In genomic region chr11:844693-845644, GRCh38 we compare ENCODE assay signal across 1 cellular context.
TF ChIP-seq lines count a peak whose summit lies in the region.

No MANE protein-coding gene starts in this region.

TF ChIP-seq in HepG2, 621 proteins besides CTCF, POLR2A, EP300 and RAD21 (continued from another document and continues in another):
- TF ChIP-seq ELF3 (CRISPR knock-in tag; IDR thresholded peaks at IDR 0.05): peak; percentile 42; the same call in 1 of the 2 replicates
- no peak for TF ChIP-seq MAFF (IDR thresholded peaks at IDR 0.05; ENCODE audit: low read depth, low read length)
- no peak for TF ChIP-seq STAT6 (CRISPR knock-in tag; IDR thresholded peaks at IDR 0.05; ENCODE audit: borderline replicate concordance)
- TF ChIP-seq ATRX (CRISPR knock-in tag; IDR thresholded peaks at IDR 0.05; ENCODE audit: borderline replicate concordance): no peak
- TF ChIP-seq MATR3 (CRISPR knock-in tag; IDR thresholded peaks at IDR 0.05): no peak
- TF ChIP-seq TSC22D2 (CRISPR knock-in tag; IDR thresholded peaks at IDR 0.05; ENCODE audit: borderline replicate concordance): no peak
- TF ChIP-seq IKZF4 (CRISPR knock-in tag; IDR thresholded peaks at IDR 0.05; ENCODE audit: borderline replicate concordance, low read depth, not compliant biosample characterization): no peak
- no peak for TF ChIP-seq ZBTB4 (CRISPR knock-in tag; IDR thresholded peaks at IDR 0.05; ENCODE audit: borderline replicate concordance)
- no peak for TF ChIP-seq ZNF12 (CRISPR knock-in tag; IDR thresholded peaks at IDR 0.05)
- no peak for TF ChIP-seq ARNT (IDR thresholded peaks at IDR 0.05)
- no peak for TF ChIP-seq ZNF205 (CRISPR knock-in tag; IDR thresholded peaks at IDR 0.05)
- no peak for TF ChIP-seq CHD2 (IDR thresholded peaks at IDR 0.05; ENCODE audit: low read depth, low read length)
- TF ChIP-seq ZNF687 (CRISPR knock-in tag; IDR thresholded peaks at IDR 0.05): peak; percentile 60
- TF ChIP-seq SRSF4 (IDR thresholded peaks at IDR 0.05; ENCODE audit: low read depth, low read length, poor library complexity, severe bottlenecking): no peak
- no peak for TF ChIP-seq IRF9 (CRISPR knock-in tag; IDR thresholded peaks at IDR 0.05; ENCODE audit: borderline replicate concordance)
- no peak for TF ChIP-seq ZNF777 (CRISPR knock-in tag; IDR thresholded peaks at IDR 0.05)
- TF ChIP-seq TCF7 (IDR thresholded peaks at IDR 0.05; ENCODE audit: low read depth): no peak
- TF ChIP-seq ZNF451 (CRISPR knock-in tag; IDR thresholded peaks at IDR 0.05): no peak
- TF ChIP-seq TOPORS (CRISPR knock-in tag; IDR thresholded peaks at IDR 0.05): no peak
- TF ChIP-seq PRDM15 (CRISPR knock-in tag; IDR thresholded peaks at IDR 0.05): no peak
- no peak for TF ChIP-seq FOSL1 (CRISPR knock-in tag; IDR thresholded peaks at IDR 0.05; ENCODE audit: borderline replicate concordance)
- no peak for TF ChIP-seq BRD4 (CRISPR knock-in tag; IDR thresholded peaks at IDR 0.05)
- no peak for TF ChIP-seq ZNF768 (CRISPR knock-in tag; IDR thresholded peaks at IDR 0.05)
- peak; percentile 42 for TF ChIP-seq BHLHE40 (IDR thresholded peaks at IDR 0.05; ENCODE audit: low read length)
- no peak for TF ChIP-seq HNRNPH1 (optimal IDR thresholded peaks at IDR 0.05; ENCODE audit: low read depth, low read length)
- no peak for TF ChIP-seq FIP1L1 (IDR thresholded peaks at IDR 0.05; ENCODE audit: borderline replicate concordance, insufficient read depth, low read depth, low read length)
- TF ChIP-seq PCBP2 (optimal IDR thresholded peaks at IDR 0.05; ENCODE audit: low read depth, low read length, poor library complexity, severe bottlenecking): no peak
- no peak for TF ChIP-seq ZNF282 (IDR thresholded peaks at IDR 0.05; ENCODE audit: partially characterized antibody)
- TF ChIP-seq KAT8 (CRISPR knock-in tag; IDR thresholded peaks at IDR 0.05): no peak
- TF ChIP-seq ZNF776 (CRISPR knock-in tag; IDR thresholded peaks at IDR 0.05): no peak
- TF ChIP-seq ZNF678 (CRISPR knock-in tag; IDR thresholded peaks at IDR 0.05): no peak
- TF ChIP-seq ZNF124 (CRISPR knock-in tag; IDR thresholded peaks at IDR 0.05): no peak
- TF ChIP-seq HIC2 (CRISPR knock-in tag; IDR thresholded peaks at IDR 0.05; ENCODE audit: low read depth): 0 out of 2 replicates have a peak, but pooled peaks have one; percentile 65
- TF ChIP-seq ZNF350 (CRISPR knock-in tag; IDR thresholded peaks at IDR 0.05; ENCODE audit: borderline replicate concordance, low read depth): no peak
- TF ChIP-seq ZBTB42 (CRISPR knock-in tag; IDR thresholded peaks at IDR 0.05): no peak
- peak; percentile 53; the same call in 1 of the 2 replicates for TF ChIP-seq ZNF414 (CRISPR knock-in tag; IDR thresholded peaks at IDR 0.05)
- TF ChIP-seq PBX2 (CRISPR knock-in tag; IDR thresholded peaks at IDR 0.05): no peak
- TF ChIP-seq HBP1 (CRISPR knock-in tag; IDR thresholded peaks at IDR 0.05; ENCODE audit: low read depth): no peak
- TF ChIP-seq ZNF614 (CRISPR knock-in tag; IDR thresholded peaks at IDR 0.05; ENCODE audit: borderline replicate concordance): 0 out of 2 replicates have a peak, but pooled peaks have one; percentile 25
- no peak for TF ChIP-seq ZNF598 (CRISPR knock-in tag; IDR thresholded peaks at IDR 0.05; ENCODE audit: borderline replicate concordance)
- TF ChIP-seq ETV5 (CRISPR knock-in tag; IDR thresholded peaks at IDR 0.05; ENCODE audit: borderline replicate concordance): no peak; the same call in 1 of the 2 replicates
- TF ChIP-seq MXD3 (CRISPR knock-in tag; IDR thresholded peaks at IDR 0.05): 0 out of 2 replicates have a peak, but pooled peaks have one; percentile 35
- no peak for TF ChIP-seq ZKSCAN1 (IDR thresholded peaks at IDR 0.05; ENCODE audit: low read length)
